ENCODE assay signal across 28 cellular contexts in the genomic region with DNA sequence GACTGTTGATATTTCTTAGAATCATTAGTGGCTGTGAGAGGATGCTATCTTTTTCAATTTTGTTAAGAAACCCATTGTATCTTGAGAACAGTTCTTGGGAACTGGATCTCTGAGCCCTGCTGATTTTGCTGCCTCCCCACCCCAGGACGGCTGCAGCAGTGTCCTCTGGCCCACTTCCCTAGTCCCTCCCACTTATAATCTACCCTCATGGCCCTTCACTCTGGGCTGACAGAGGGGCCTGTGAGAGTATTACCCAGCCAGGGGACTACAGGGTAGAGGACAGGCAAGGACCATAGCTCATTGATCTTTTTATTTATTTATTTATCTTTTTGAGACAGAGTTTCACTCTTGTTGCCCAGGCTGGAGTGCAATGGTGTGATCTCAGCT. TPM values are rescaled to one million over a fixed set of nuclear protein-coding genes. Genes with fewer than 3 reads are reported as not detected.
A peak's percentile ranks its signal among the peaks of the same experiment; 100 is the strongest.
DNase-seq lines count a peak whose midpoint lies in the region; ATAC-seq and TF ChIP-seq lines count a peak whose summit lies in the region.
"Had no signal": no experiment of that assay in that cellular context is flagged by ENCODE, and none has a peak within 500 bp of the region (broad histone marks: within the 10 kb centered on the region; RNA-seq: fewer than 3 reads in every experiment).

No MANE protein-coding gene starts in this region.

- DNase-seq in IMR-90 = no peak
- peak; percentile 25 for DNase-seq in endodermal cell
- no peak for DNase-seq in osteoblast (ENCODE audit: insufficient read length, low spot score, missing footprints)
- DNase-seq in glomerular visceral epithelial cell (ENCODE audit: extremely low spot score) = no peak
- DNase-seq in activated CD8-positive, alpha-beta T cell treated with anti-CD3 and anti-CD28 coated beads for 36 hours = no peak
- no peak for DNase-seq in posterior vena cava (ENCODE audit: low spot score)
- DNase-seq in NCI-H526 (lab: John Stamatoyannopoulos, UW) = no peak
- DNase-seq: 8988T; activated CD4-positive, alpha-beta memory T cell treated with anti-CD3 and anti-CD28 coated beads, Interleukin-2, amount 10 ng/mL, durations not matched to agents 7 days and 5 days; activated CD8-positive, alpha-beta memory T cell treated with anti-CD3 and anti-CD28 coated beads, Interleukin-2, amount 50 U/mL, for 48 hours; AML-193; CD4-positive, CD25-positive, alpha-beta regulatory T cell; colonic mucosa; effector memory CD4-positive, alpha-beta T cell; glutamatergic neuron; KBM-7; NCI-H1092 treated with DMSO at 0.1 percent for 48 hours; NCI-H1694 treated with DMSO at 0.1 percent for 48 hours; NCI-H446 treated with DMSO at 0.1 percent for 48 hours; psoas muscle had no signal

- H3K9me1 ChIP-seq in IMR-90 (ENCODE audit: insufficient read depth, low read length) = peaks cover 14% of the 10 kb centered on the region

- H3K4me1 ChIP-seq in ACC112 (ENCODE audit: control insufficient read depth, insufficient read depth, low read length, unreplicated experiment) (peaks cover 26% of the 10 kb centered on the region), IMR-90 (ENCODE audit: control insufficient read depth, insufficient read depth, low read length) (peaks cover 22% of the 10 kb centered on the region), endodermal cell (ENCODE audit: control insufficient read depth, insufficient read depth, low read length) (no peaks in the 10 kb centered on the region), osteoblast (ENCODE audit: insufficient read depth, low read length) (peaks cover 16% of the 10 kb centered on the region)
- H3K4me1 ChIP-seq: colonic mucosa, psoas muscle had no signal

- H3K9me3 Mint-ChIP-seq in endodermal cell = peaks cover 19% of the 10 kb centered on the region
- peaks cover 1% of the 10 kb centered on the region for H3K9me3 Mint-ChIP-seq in activated CD8-positive, alpha-beta T cell treated with anti-CD3 and anti-CD28 coated beads for 36 hours
- H3K9me3 Mint-ChIP-seq: activated CD4-positive, alpha-beta memory T cell treated with anti-CD3 and anti-CD28 coated beads, Interleukin-2, amount 10 ng/mL, durations not matched to agents 7 days and 5 days; stimulated activated effector memory CD8-positive, alpha-beta T cell treated with anti-CD3 and anti-CD28 coated beads, Interleukin-12 subunit alpha, Interleukin-12 subunit beta, amount 100 ng/mL, for 72 hours; T-helper 2 cell treated with Interferon-gamma antibody and Interleukin-4, amounts not matched to agents 5 μg/mL and 100 μg/mL, for 36 hours had no signal

- CTCF ChIA-PET in IMR-90 (lab: Yijun Ruan, JAX) = no interaction called here
- CTCF ChIA-PET in activated CD8-positive, alpha-beta T cell treated with anti-CD3 and anti-CD28 coated beads for 36 hours (lab: Charles Lee) = no interaction called here

- intact Hi-C loops in IMR-90 (cut with micrococcal nuclease) (no loop called here), posterior vena cava (cut with DNase I) (loop anchor here (10.0 kb wide), 3 partner anchors 75 to 215 kb away; no protein-coding TSS in a partner anchor)
- intact Hi-C loops in activated CD8-positive, alpha-beta T cell treated with anti-CD3 and anti-CD28 coated beads for 36 hours (cut with micrococcal nuclease) = no loop called here

- in situ Hi-C loops in IMR-90 (cut with MboI; ENCODE audit: low sequenced_read_pairs) = loop anchor here (10.0 kb wide), 1 partner anchor 85 kb away; no protein-coding TSS in a partner anchor

- H3K4me1 Mint-ChIP-seq in endodermal cell = peaks cover 24% of the 10 kb centered on the region
- H3K4me1 Mint-ChIP-seq in activated CD8-positive, alpha-beta T cell treated with anti-CD3 and anti-CD28 coated beads for 36 hours (ENCODE audit: low read depth) = no peaks in the 10 kb centered on the region
- H3K4me1 Mint-ChIP-seq: CD4-positive, CD25-positive, alpha-beta regulatory T cell; stimulated activated effector memory CD8-positive, alpha-beta T cell treated with anti-CD3 and anti-CD28 coated beads, Interleukin-12 subunit alpha, Interleukin-12 subunit beta, amount 100 ng/mL, for 72 hours had no signal

- no peak overlapping the region for H3K27ac Mint-ChIP-seq in endodermal cell
- H3K27ac Mint-ChIP-seq in activated CD8-positive, alpha-beta T cell treated with anti-CD3 and anti-CD28 coated beads for 36 hours = no peak overlapping the region
- H3K27ac Mint-ChIP-seq: activated CD4-positive, alpha-beta memory T cell treated with anti-CD3 and anti-CD28 coated beads, Interleukin-2, amount 10 ng/mL, durations not matched to agents 7 days and 5 days; CD4-positive, CD25-positive, alpha-beta regulatory T cell; stimulated activated effector memory CD8-positive, alpha-beta T cell treated with anti-CD3 and anti-CD28 coated beads, Interleukin-12 subunit alpha, Interleukin-12 subunit beta, amount 100 ng/mL, for 72 hours; T-helper 2 cell treated with Interferon-gamma antibody and Interleukin-4, amounts not matched to agents 5 μg/mL and 100 μg/mL, for 36 hours had no signal

- H3K27me3 Mint-ChIP-seq in endodermal cell (ENCODE audit: insufficient read depth) = peaks cover 24% of the 10 kb centered on the region
- H3K27me3 Mint-ChIP-seq in activated CD8-positive, alpha-beta T cell treated with anti-CD3 and anti-CD28 coated beads for 36 hours = peaks cover 18% of the 10 kb centered on the region

- peak overlapping the region; percentile 58 for H3K27ac ChIP-seq in ACC112 (ENCODE audit: low read depth, low read length)
- H3K27ac ChIP-seq in IMR-90 (ENCODE audit: insufficient read depth, low read length) = peak overlapping the region; percentile 31
- no peak overlapping the region for H3K27ac ChIP-seq in endodermal cell (ENCODE audit: low read depth, low read length)
- H3K27ac ChIP-seq in osteoblast (ENCODE audit: low read depth, low read length) = no peak overlapping the region
- H3K27ac ChIP-seq: ascending aorta, colonic mucosa, neutrophil, psoas muscle, tibial nerve had no signal

- peaks cover 3% of the 10 kb centered on the region; the same call in 1 of the 2 replicates for H3K36me3 ChIP-seq in ACC112 (ENCODE audit: insufficient read depth, low read length)
- H3K36me3 ChIP-seq in IMR-90 (ENCODE audit: control insufficient read depth, insufficient read depth, low read length) = no peaks in the 10 kb centered on the region
- H3K36me3 ChIP-seq in endodermal cell (ENCODE audit: control insufficient read depth, insufficient read depth, low read length) = no peaks in the 10 kb centered on the region
- H3K36me3 ChIP-seq in osteoblast (ENCODE audit: insufficient read depth, low read length) = no peaks in the 10 kb centered on the region
- H3K36me3 ChIP-seq: ascending aorta, colonic mucosa, neutrophil, tibial nerve had no signal

- TF ChIP-seq RAD21 in IMR-90 (IDR thresholded peaks at IDR 0.05; ENCODE audit: low read length) = no peak

- peak overlapping the region; percentile 83 for H2BK120ac ChIP-seq in IMR-90 (ENCODE audit: low read depth, low read length)

- peaks cover 10 to 26% of the 10 kb centered on the region in 2 experiments for H3K79me1 ChIP-seq in IMR-90 (ENCODE audit: low read depth in 1 of 2, low read length in 2 of 2)

- peaks cover 3% of the 10 kb centered on the region for H3K9me3 ChIP-seq in IMR-90 (ENCODE audit: control insufficient read depth, insufficient read depth, low read length)
- H3K9me3 ChIP-seq in endodermal cell (ENCODE audit: control insufficient read depth, low read length) = peaks cover 9% of the 10 kb centered on the region
- peaks cover 3% of the 10 kb centered on the region for H3K9me3 ChIP-seq in osteoblast (ENCODE audit: low read depth, low read length)
- H3K9me3 ChIP-seq: colonic mucosa, neutrophil, psoas muscle had no signal

- no peak overlapping the region for H3K4me3 Mint-ChIP-seq in endodermal cell
- H3K4me3 Mint-ChIP-seq in activated CD8-positive, alpha-beta T cell treated with anti-CD3 and anti-CD28 coated beads for 36 hours = no peak overlapping the region
- H3K4me3 Mint-ChIP-seq: activated CD4-positive, alpha-beta memory T cell treated with anti-CD3 and anti-CD28 coated beads, Interleukin-2, amount 10 ng/mL, durations not matched to agents 7 days and 5 days; activated naive CD8-positive, alpha-beta T cell; CD4-positive, CD25-positive, alpha-beta regulatory T cell; stimulated activated effector memory CD8-positive, alpha-beta T cell treated with anti-CD3 and anti-CD28 coated beads, Interleukin-12 subunit alpha, Interleukin-12 subunit beta, amount 100 ng/mL, for 72 hours; T-helper 2 cell treated with Interferon-gamma antibody and Interleukin-4, amounts not matched to agents 5 μg/mL and 100 μg/mL, for 36 hours had no signal

- peak overlapping the region; percentile 7; the same call in 1 of the 3 replicates for H2BK15ac ChIP-seq in IMR-90 (ENCODE audit: low read depth, low read length)

- peak overlapping the region; percentile 63; the same call in 1 of the 2 replicates for H4K91ac ChIP-seq in IMR-90 (ENCODE audit: insufficient read depth, low read depth, low read length)

- no peak overlapping the region for H3K56ac ChIP-seq in IMR-90 (ENCODE audit: extremely low read depth, insufficient read depth, low read length)

- no peak overlapping the region for H3K23ac ChIP-seq in IMR-90 (ENCODE audit: low read depth, low read length)

- H3K27me3 ChIP-seq in ACC112 (ENCODE audit: insufficient read depth, low read length) (no peaks in the 10 kb centered on the region), IMR-90 (ENCODE audit: control insufficient read depth, insufficient read depth, low read length) (no peaks in the 10 kb centered on the region), endodermal cell (ENCODE audit: control insufficient read depth, insufficient read depth, low read length, poor library complexity, severe bottlenecking) (peaks cover 8% of the 10 kb centered on the region), osteoblast (ENCODE audit: insufficient read depth, low read length) (no peaks in the 10 kb centered on the region)
- H3K27me3 ChIP-seq: ascending aorta had no signal

- H4K5ac ChIP-seq in IMR-90 (ENCODE audit: low read depth, low read length) = no peak overlapping the region

- peak overlapping the region; percentile 74 for H2AK9ac ChIP-seq in IMR-90 (replicated peaks; ENCODE audit: low read depth, low read length, poor library complexity)

- peak overlapping the region; percentile 76 for H2BK20ac ChIP-seq in IMR-90 (ENCODE audit: low read depth, low read length)

- H2AFZ ChIP-seq in ACC112 (ENCODE audit: low read length, unreplicated experiment) = peak overlapping the region; percentile 26
- peak overlapping the region; percentile 74 for H2AFZ ChIP-seq in IMR-90 (replicated peaks; ENCODE audit: low read length, poor library complexity)
- H2AFZ ChIP-seq in osteoblast (ENCODE audit: low read length) = peak overlapping the region; percentile 48

- peak overlapping the region; percentile 73 for H3K14ac ChIP-seq in IMR-90 (replicated peaks; ENCODE audit: low read depth, low read length)

- H2BK5ac ChIP-seq in IMR-90 (ENCODE audit: low read depth, low read length, poor library complexity, severe bottlenecking) = peak overlapping the region; percentile 63

- dilution Hi-C loops in IMR-90 (cut with HindIII; ENCODE audit: low sequenced_read_pairs, unreplicated experiment) = no loop called here

- H2AK5ac ChIP-seq in IMR-90 (ENCODE audit: low read depth, low read length) = peak overlapping the region; percentile 66

- no peak for TF ChIP-seq POLR2A in IMR-90 (IDR thresholded peaks at IDR 0.05; ENCODE audit: low read depth, low read length)

- H3K18ac ChIP-seq in IMR-90 (ENCODE audit: low read depth, low read length) = no peak overlapping the region

- WGBS in IMR-90 (ENCODE audit: extremely low coverage in 2 of 2, insufficient read length in 1 of 2), 2 experiments = no CpG with 5 or more reads among the region's 1 CpG
- 50 to 67% methylated on average over 1 of the region's 1 CpG for WGBS in endodermal cell (ENCODE audit: insufficient coverage in 1 of 2, insufficient read length in 1 of 2), 2 experiments

- no peaks in the 10 kb centered on the region for H3K36me3 Mint-ChIP-seq in endodermal cell (ENCODE audit: low read depth)
- H3K36me3 Mint-ChIP-seq in activated CD8-positive, alpha-beta T cell treated with anti-CD3 and anti-CD28 coated beads for 36 hours (ENCODE audit: low read depth) = no peaks in the 10 kb centered on the region
- H3K36me3 Mint-ChIP-seq: activated naive CD8-positive, alpha-beta T cell; CD4-positive, CD25-positive, alpha-beta regulatory T cell; stimulated activated effector memory CD8-positive, alpha-beta T cell treated with anti-CD3 and anti-CD28 coated beads, Interleukin-12 subunit alpha, Interleukin-12 subunit beta, amount 100 ng/mL, for 72 hours had no signal

- no peak for TF ChIP-seq CTCF in IMR-90 (conservative IDR thresholded peaks at IDR 0.05; ENCODE audit: low read depth, low read length)
- TF ChIP-seq CTCF in endodermal cell (conservative IDR thresholded peaks at IDR 0.05) = no peak
- TF ChIP-seq CTCF in osteoblast (IDR thresholded peaks at IDR 0.05; ENCODE audit: extremely low read depth, low read depth, low read length) = no peak
- no peak for TF ChIP-seq CTCF in activated CD8-positive, alpha-beta T cell treated with anti-CD3 and anti-CD28 coated beads for 36 hours (IDR thresholded peaks at IDR 0.05)

- H3K9ac ChIP-seq in IMR-90 (ENCODE audit: low read depth, low read length) (no peak overlapping the region), endodermal cell (ENCODE audit: extremely low read depth, low read length, poor library complexity, severe bottlenecking) (no peak overlapping the region)

- BruUV-seq in IMR-90 (replicated peaks; lab: Mats Ljungman, UMichigan) = no TSS peak

- ATAC-seq in IMR-90 (ENCODE audit: low read depth) = 0 out of 2 replicates have a peak, but pooled peaks have one; percentile 4
- ATAC-seq in activated CD8-positive, alpha-beta T cell treated with anti-CD3 and anti-CD28 coated beads for 36 hours = no peak
- ATAC-seq: left lobe of liver; stimulated activated effector memory CD8-positive, alpha-beta T cell treated with anti-CD3 and anti-CD28 coated beads, Interleukin-12 subunit alpha, Interleukin-12 subunit beta, amount 100 ng/mL, for 72 hours had no signal

- no peaks in the 10 kb centered on the region for H4K20me1 ChIP-seq in IMR-90 (ENCODE audit: insufficient read depth, low read length)
- H4K20me1 ChIP-seq in osteoblast (ENCODE audit: insufficient read depth, low read length) = no peaks in the 10 kb centered on the region

- H4K8ac ChIP-seq in IMR-90 (ENCODE audit: low read depth in 2 of 2, low read length in 2 of 2) = peak overlapping the region in 1 of 2 experiments; percentile 44; a peak in 2 of 4 replicates

- H3K4ac ChIP-seq in IMR-90 (ENCODE audit: low read depth, low read length) = peak overlapping the region; percentile 74

- peak overlapping the region; percentile 38; the same call in 1 of the 2 replicates for H3K4me3 ChIP-seq in ACC112 (ENCODE audit: low read depth, low read length)
- no peak overlapping the region for H3K4me3 ChIP-seq in IMR-90 (ENCODE audit: insufficient read depth, low read depth, low read length)
- no peak overlapping the region for H3K4me3 ChIP-seq in endodermal cell (ENCODE audit: low read length)
- H3K4me3 ChIP-seq in osteoblast (ENCODE audit: insufficient read depth, low read length) = no peak overlapping the region
- H3K4me3 ChIP-seq: ascending aorta, colonic mucosa, psoas muscle, tibial nerve had no signal

- H3K4me2 ChIP-seq in IMR-90 (ENCODE audit: low read depth, low read length) (no peak overlapping the region), osteoblast (ENCODE audit: insufficient read depth, low read length) (peak overlapping the region; percentile 69)

- peaks cover 2% of the 10 kb centered on the region for H3K79me2 ChIP-seq in ACC112 (ENCODE audit: control insufficient read depth, insufficient read depth, low read length, unreplicated experiment)
- no peaks in the 10 kb centered on the region for H3K79me2 ChIP-seq in osteoblast (ENCODE audit: insufficient read depth, low read length)

- POLR2A ChIA-PET in IMR-90 (lab: Charles Lee; ENCODE audit: unreplicated experiment) = no interaction called here
- POLR2A ChIA-PET in activated CD8-positive, alpha-beta T cell treated with anti-CD3 and anti-CD28 coated beads for 36 hours (lab: Charles Lee) = no interaction called here

RNA-seq across cellular contexts. Expression of a gene that starts 5.6 kb away (rescaled TPM):
- total RNA-seq in IMR-90 (2012; rRNA removed) (3.8 and 4.7 TPM in 2 replicates), endodermal cell (10 to 100 TPM; 17.0 to 24.2 TPM), osteoblast (3.8 and 10.1 TPM in 2 replicates), posterior vena cava (10 to 100 TPM; 13.0 to 21.1 TPM)
- 26.0 and 31.5 TPM in 2 replicates for polyA plus RNA-seq in IMR-90 (2012; rRNA removed)
- 7.6 and 16.7 TPM in 2 replicates for polyA plus RNA-seq in IMR-90 (2012; cell fraction: cytosol; rRNA removed)
- 57.0 and 124 TPM in 2 replicates for polyA plus RNA-seq in IMR-90 (2012; cell fraction: nucleus; rRNA removed; ENCODE audit: low replicate concordance)
- polyA plus RNA-seq in endodermal cell (2013, experiment 1 of 2) = 29.8 TPM
- 28.3 TPM for polyA plus RNA-seq in endodermal cell (2013, experiment 2 of 2)
- not detected for total RNA-seq in activated CD8-positive, alpha-beta T cell treated with anti-CD3 and anti-CD28 coated beads for 36 hours
- total RNA-seq: CD4-positive, CD25-positive, alpha-beta regulatory T cell had no signal
- polyA plus RNA-seq: CD4-positive, CD25-positive, alpha-beta regulatory T cell had no signal

Comparison
In these comparisons a context has a peak if more than half of its experiments do, and no peak if none do; other contexts are left out.
1. H3K27ac ChIP-seq: peak in ACC112 (single experiment) and IMR-90 (single experiment); none in endodermal cell (single experiment) and osteoblast (single experiment).
2. intact Hi-C loops: an anchor here in posterior vena cava (10.0 kb wide); none called in IMR-90 and activated CD8-positive, alpha-beta T cell treated with anti-CD3 and anti-CD28 coated beads for 36 hours.
3. Peak in every context shown above with its lines, with median percentiles within 50 percentile points of each other: H2AFZ ChIP-seq.